Comparison of ENCODE assay signal across 8 cellular contexts in the genomic region with DNA sequence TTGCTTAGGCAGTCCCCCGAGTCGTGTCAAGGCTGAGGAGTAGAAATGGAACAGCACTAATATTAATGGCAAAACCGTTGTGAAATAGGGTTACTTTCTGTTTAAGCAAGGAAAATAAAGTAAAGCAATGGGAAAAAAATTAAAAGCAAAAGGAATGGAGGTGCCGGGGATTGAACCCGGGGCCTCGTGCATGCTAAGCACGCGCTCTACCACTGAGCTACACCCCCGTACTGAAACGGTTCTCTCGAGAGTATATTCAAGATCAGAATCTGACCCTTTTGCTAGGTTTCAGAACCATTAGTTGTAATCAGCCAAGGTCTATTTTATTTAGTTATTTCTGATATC.
DNase-seq lines count a peak whose midpoint lies in the region; ATAC-seq, FAIRE-seq and TF ChIP-seq lines count a peak whose summit lies in the region.

No MANE protein-coding gene starts in this region.

- CTCF ChIA-PET in SK-N-SH (lab: Yijun Ruan, JAX), result interaction anchor here (0.8 to 3.1 kb wide), 24 partner anchors 10 to 1650 kb away, joined by 3 to 25 read pairs (median 5); partner anchors contain the start of gene TRIM27

- peak; percentile 50 for ATAC-seq in GM21737 (IDR thresholded peaks at IDR 0.05; ENCODE audit: unreplicated experiment)
- peak; percentile 82 to 92 (median 87) for ATAC-seq in pancreas
- peak; percentile 80 for ATAC-seq in upper lobe of right lung

- H3K36me3 ChIP-seq in SK-N-SH (replicated peaks in 1 of 2; ENCODE audit: control insufficient read depth in 1 of 2, insufficient read depth in 2 of 2, low read length in 1 of 2) (no peaks in the 10 kb centered on the region), pancreas (no peaks in the 10 kb centered on the region), upper lobe of right lung (no peaks in the 10 kb centered on the region)

- H3K9me3 ChIP-seq in SK-N-SH, result no peaks in the 10 kb centered on the region
- H3K9me3 ChIP-seq in pancreas, result no peaks in the 10 kb centered on the region
- H3K9me3 ChIP-seq in upper lobe of right lung, result no peaks in the 10 kb centered on the region

- H3K4me3 Mint-ChIP-seq in activated naive CD4-positive, alpha-beta T cell treated with anti-CD3 and anti-CD28 coated beads, Interleukin-2, amount 50 U/mL, for 24 hours, result peak overlapping the region; percentile 98

- H3K4me2 ChIP-seq in SK-N-SH, result peak overlapping the region; percentile 89

- no peaks in the 10 kb centered on the region for H3K79me2 ChIP-seq in SK-N-SH (ENCODE audit: insufficient read depth)

- no peaks in the 10 kb centered on the region for H3K9me2 ChIP-seq in SK-N-SH

- H3K27ac ChIP-seq in SK-N-SH (ENCODE audit: low read depth in 2 of 2, low read length in 1 of 2), result peak overlapping the region in 1 of 2 experiments; percentile 52; a peak in 3 of 4 replicates
- H3K27ac ChIP-seq in pancreas, result peak overlapping the region in 1 of 4 donors; percentile 68
- H3K27ac ChIP-seq in upper lobe of right lung, result peak overlapping the region; percentile 43

- peaks cover 21% of the 10 kb centered on the region for H3K27me3 Mint-ChIP-seq in activated naive CD4-positive, alpha-beta T cell treated with anti-CD3 and anti-CD28 coated beads, Interleukin-2, amount 50 U/mL, for 24 hours

- peak overlapping the region; percentile 76 for H3K4me3 ChIP-seq in LNCaP clone FGC (ENCODE audit: low read depth, low read length)
- H3K4me3 ChIP-seq in SK-N-SH (ENCODE audit: low read depth in 2 of 2, low read length in 1 of 2), result peak overlapping the region; percentile 77 to 92
- peak overlapping the region; percentile 27 to 58 (median 48) for H3K4me3 ChIP-seq in pancreas
- H3K4me3 ChIP-seq in upper lobe of right lung, result peak overlapping the region; percentile 73

- H3K4me1 Mint-ChIP-seq in activated naive CD4-positive, alpha-beta T cell treated with anti-CD3 and anti-CD28 coated beads, Interleukin-2, amount 50 U/mL, for 24 hours, result peaks cover 16% of the 10 kb centered on the region

- peaks cover 24% of the 10 kb centered on the region for H3F3A ChIP-seq in SK-N-SH (replicated peaks; ENCODE audit: insufficient read depth)

- TF ChIP-seq EP300 in SK-N-SH (IDR thresholded peaks at IDR 0.05; ENCODE audit: borderline replicate concordance in 1 of 2, low read depth in 1 of 2, low read length in 1 of 2), result no peak

- no peak for TF ChIP-seq CTCF in LNCaP clone FGC (IDR thresholded peaks at IDR 0.05; ENCODE audit: control insufficient read depth, extremely low read depth, insufficient read depth)
- TF ChIP-seq CTCF in SK-N-SH (IDR thresholded peaks at IDR 0.05), result no peak
- no peak for TF ChIP-seq CTCF in pancreas (IDR thresholded peaks at IDR 0.05)
- TF ChIP-seq CTCF in upper lobe of right lung (IDR thresholded peaks at IDR 0.05), result no peak

- H3K4me1 ChIP-seq in SK-N-SH (ENCODE audit: control insufficient read depth in 1 of 2, insufficient read depth in 2 of 2, low read depth in 1 of 2, low read length in 1 of 2) (peaks cover 5 to 6% of the 10 kb centered on the region in 2 experiments; a peak in 2 of 4 replicates), pancreas (peaks cover 0 to 7% (median 0%) of the 10 kb centered on the region in 3 donors), upper lobe of right lung (peaks cover 8% of the 10 kb centered on the region)

- POLR2A ChIA-PET in SK-N-SH (lab: Yijun Ruan, JAX), result no interaction called here

- H3K27ac Mint-ChIP-seq in activated naive CD4-positive, alpha-beta T cell treated with anti-CD3 and anti-CD28 coated beads, Interleukin-2, amount 50 U/mL, for 24 hours, result peak overlapping the region; percentile 98

- H3K9ac ChIP-seq in SK-N-SH, result peak overlapping the region; percentile 58; the same call in 1 of the 2 replicates

- H2AFZ ChIP-seq in SK-N-SH (ENCODE audit: low read depth), result peak overlapping the region; percentile 99

- H3K9me3 Mint-ChIP-seq in activated naive CD4-positive, alpha-beta T cell treated with anti-CD3 and anti-CD28 coated beads, Interleukin-2, amount 50 U/mL, for 24 hours, result no peaks in the 10 kb centered on the region

- FAIRE-seq in pancreas (lab: Jason Lieb, UNC), result no peak

- peak; percentile 57 for DNase-seq in DMS153 (lab: John Stamatoyannopoulos, UW)
- DNase-seq in LNCaP clone FGC (ENCODE audit: low read depth), result peak; percentile 35
- DNase-seq in SK-N-SH, result no peak
- peak in 41 of 42 donors; percentile 18 to 92 (median 63) for DNase-seq in head of caudate nucleus
- DNase-seq in pancreas, result peak in 5 of 6 donors; percentile 30 to 77 (median 60)
- peak; percentile 69 for DNase-seq in upper lobe of right lung

- H3K27me3 ChIP-seq in SK-N-SH (ENCODE audit: insufficient read depth) (peaks cover 13% of the 10 kb centered on the region; the same call in 1 of the 2 replicates), pancreas (peaks cover 0 to 20% (median 3%) of the 10 kb centered on the region in 4 donors), upper lobe of right lung (peaks cover 7% of the 10 kb centered on the region)

- H4K20me1 ChIP-seq in SK-N-SH (ENCODE audit: insufficient read depth), result peaks cover 4% of the 10 kb centered on the region; the same call in 1 of the 2 replicates

- no peaks in the 10 kb centered on the region for H3K36me3 Mint-ChIP-seq in activated naive CD4-positive, alpha-beta T cell treated with anti-CD3 and anti-CD28 coated beads, Interleukin-2, amount 50 U/mL, for 24 hours

- intact Hi-C loops in head of caudate nucleus (cut with DNase I), result loop anchor here (2.0 to 5.0 kb wide), 4 partner anchors 25 to 179 kb away; no protein-coding TSS in a partner anchor
- intact Hi-C loops in pancreas (cut with DNase I), result loop anchor here in 2 of 3 donors (5.0 to 10.0 kb wide), 2 partner anchors 174 to 177 kb away; no protein-coding TSS in a partner anchor
- intact Hi-C loops in upper lobe of right lung (cut with DNase I), result loop anchor here (5.0 kb wide), 1 partner anchor 184 kb away; no protein-coding TSS in a partner anchor

- WGBS in SK-N-SH (ENCODE audit: low lambda C conversion rate), result 1% methylated on average over 11 of the region's 11 CpGs
- 1 to 2% methylated on average over 11 of the region's 11 CpGs for WGBS in pancreas, 2 donors

- no peak for TF ChIP-seq RAD21 in SK-N-SH (IDR thresholded peaks at IDR 0.05; ENCODE audit: low read length)

TF ChIP-seq in SK-N-SH, 30 proteins besides CTCF, POLR2A, EP300 and RAD21:
- TF ChIP-seq CHD2 (IDR thresholded peaks at IDR 0.05; ENCODE audit: low read length, partially characterized antibody) (peak; percentile 67), YY1 (IDR thresholded peaks at IDR 0.05; ENCODE audit: low read depth) (no peak), TEAD4 (IDR thresholded peaks at IDR 0.05; ENCODE audit: borderline replicate concordance, insufficient read depth) (peak; percentile 89), GABPA (IDR thresholded peaks at IDR 0.05; ENCODE audit: low read depth) (no peak), GATA2 (CRISPR knock-in tag; IDR thresholded peaks at IDR 0.05) (no peak), USF2 (IDR thresholded peaks at IDR 0.05; ENCODE audit: borderline replicate concordance, low read depth, low read length) (no peak), FOSL2 (IDR thresholded peaks at IDR 0.05; ENCODE audit: borderline replicate concordance, low read depth) (peak; percentile 61), TAF1 (IDR thresholded peaks at IDR 0.05; ENCODE audit: borderline replicate concordance, low read depth, low read length) (peak; percentile 38; the same call in 1 of the 2 replicates), IRF3 (IDR thresholded peaks at IDR 0.05; ENCODE audit: low read depth, low read length) (no peak), RCOR1 (IDR thresholded peaks at IDR 0.05; ENCODE audit: low read length) (peak; percentile 49; the same call in 1 of the 2 replicates)
- TF ChIP-seq, protein P1, sequence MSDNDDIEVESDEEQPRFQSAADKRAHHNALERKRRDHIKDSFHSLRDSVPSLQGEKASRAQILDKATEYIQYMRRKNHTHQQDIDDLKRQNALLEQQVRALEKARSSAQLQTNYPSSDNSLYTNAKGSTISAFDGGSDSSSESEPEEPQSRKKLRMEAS (IDR thresholded peaks at IDR 0.05; ENCODE audit: low read depth), result peak; percentile 47
- TF ChIP-seq, protein P2, sequence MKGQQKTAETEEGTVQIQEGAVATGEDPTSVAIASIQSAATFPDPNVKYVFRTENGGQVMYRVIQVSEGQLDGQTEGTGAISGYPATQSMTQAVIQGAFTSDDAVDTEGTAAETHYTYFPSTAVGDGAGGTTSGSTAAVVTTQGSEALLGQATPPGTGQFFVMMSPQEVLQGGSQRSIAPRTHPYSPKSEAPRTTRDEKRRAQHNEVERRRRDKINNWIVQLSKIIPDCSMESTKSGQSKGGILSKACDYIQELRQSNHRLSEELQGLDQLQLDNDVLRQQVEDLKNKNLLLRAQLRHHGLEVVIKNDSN (IDR thresholded peaks at IDR 0.05; ENCODE audit: borderline replicate concordance, low read depth), result no peak
